Comparison of ENCODE assay signal across 8 cellular contexts in genomic region chr11:78188012-78188808, GRCh38. TPM values are rescaled to one million over a fixed set of nuclear protein-coding genes. Genes with fewer than 3 reads are reported as not detected.
A peak's percentile ranks its signal among the peaks of the same experiment; 100 is the strongest.
DNase-seq lines count a peak whose midpoint lies in the region; ATAC-seq and TF ChIP-seq lines count a peak whose summit lies in the region.

TSS of gene KCTD21 (minus strand) at chr11:78188626. CDS start at chr11:78174554, 14,072 bp downstream.

- H3K9me2 ChIP-seq in SK-N-SH, result no peaks in the 10 kb centered on the region

- H3K4me1 ChIP-seq in SK-N-SH (ENCODE audit: control insufficient read depth in 1 of 2, insufficient read depth in 2 of 2, low read depth in 1 of 2, low read length in 1 of 2), result peaks cover 21 to 32% of the 10 kb centered on the region in 2 experiments; a peak in 3 of 4 replicates

- CTCF ChIA-PET in GM10248 (lab: Yijun Ruan, JAX), result interaction anchor here (0.9 to 1.5 kb wide), 2 partner anchors 40 to 51 kb away, joined by 3 to 6 read pairs; no protein-coding TSS in a partner anchor
- CTCF ChIA-PET in SK-N-SH (lab: Yijun Ruan, JAX), result interaction anchor here (1.2 to 3.2 kb wide), 3 partner anchors 40 to 376 kb away, joined by 3 to 12 read pairs (median 3); partner anchors contain the start of gene ALG8

- TF ChIP-seq RAD21 in SK-N-SH (IDR thresholded peaks at IDR 0.05; ENCODE audit: low read length), result no peak

- H3K36me3 ChIP-seq in SK-N-SH (replicated peaks in 1 of 2; ENCODE audit: control insufficient read depth in 1 of 2, insufficient read depth in 2 of 2, low read length in 1 of 2), result peaks cover 0 to 17% of the 10 kb centered on the region in 2 experiments

- ATAC-seq in HG02610 (IDR thresholded peaks at IDR 0.05; ENCODE audit: unreplicated experiment), result peak; percentile 95

- peak within 1 kb of the TSS; percentile 80 to 82; a peak in 3 of 4 replicates for H3K27ac ChIP-seq in SK-N-SH (ENCODE audit: low read depth in 2 of 2, low read length in 1 of 2)

- peaks cover 83% of the 10 kb centered on the region for H3K79me2 ChIP-seq in SK-N-SH (ENCODE audit: insufficient read depth)

- H3K4me1 Mint-ChIP-seq in activated naive CD4-positive, alpha-beta T cell treated with anti-CD3 and anti-CD28 coated beads, Interleukin-2, amount 50 U/mL, for 24 hours, result peaks cover 55% of the 10 kb centered on the region

- H3K9ac ChIP-seq in SK-N-SH, result peak within 1 kb of the TSS; percentile 92

- DNase-seq in GM10248 (ENCODE audit: extremely low spot score) (peak; percentile 98), NCI-H1092 (lab: John Stamatoyannopoulos, UW) (peak; percentile 98), SK-N-SH (peak; percentile 98), globus pallidus (ENCODE audit: low spot score) (peak; percentile 97), nucleus accumbens (lab: John Stamatoyannopoulos, UW) (peak; percentile 65 to 98 (median 93)), superior temporal gyrus (ENCODE audit: extremely low spot score) (peak; percentile 97)

- H3K4me3 Mint-ChIP-seq in activated naive CD4-positive, alpha-beta T cell treated with anti-CD3 and anti-CD28 coated beads, Interleukin-2, amount 50 U/mL, for 24 hours, result peak within 1 kb of the TSS; percentile 99

- TF ChIP-seq CTCF in GM10248 (IDR thresholded peaks at IDR 0.05; ENCODE audit: control extremely low read depth, extremely low read depth, low read depth, missing control alignments), result no peak
- no peak for TF ChIP-seq CTCF in SK-N-SH (IDR thresholded peaks at IDR 0.05)

- H3F3A ChIP-seq in SK-N-SH (replicated peaks; ENCODE audit: insufficient read depth), result peaks cover 5% of the 10 kb centered on the region

- peaks cover 1% of the 10 kb centered on the region for H3K36me3 Mint-ChIP-seq in activated naive CD4-positive, alpha-beta T cell treated with anti-CD3 and anti-CD28 coated beads, Interleukin-2, amount 50 U/mL, for 24 hours

- peak within 1 kb of the TSS; percentile 86 for H3K4me2 ChIP-seq in SK-N-SH

- POLR2A ChIA-PET in GM10248 (lab: Yijun Ruan, JAX), result interaction anchor here (0.6 to 0.7 kb wide), 2 partner anchors 139 to 706 kb away, joined by 7 to 10 read pairs; no protein-coding TSS in a partner anchor
- POLR2A ChIA-PET in SK-N-SH (lab: Yijun Ruan, JAX), result interaction anchor here (0.6 to 1.9 kb wide), 9 partner anchors 18 to 387 kb away, joined by 3 to 13 read pairs (median 4); partner anchors contain the start of genes ALG8, GAB2 and NARS2

- H2AFZ ChIP-seq in SK-N-SH (ENCODE audit: low read depth), result peak within 1 kb of the TSS; percentile 78

- peak within 1 kb of the TSS; percentile 74 to 98 for H3K4me3 ChIP-seq in SK-N-SH (ENCODE audit: low read depth in 2 of 2, low read length in 1 of 2)

- peak within 1 kb of the TSS; percentile 98 for H3K27ac Mint-ChIP-seq in activated naive CD4-positive, alpha-beta T cell treated with anti-CD3 and anti-CD28 coated beads, Interleukin-2, amount 50 U/mL, for 24 hours

- no peaks in the 10 kb centered on the region for H3K9me3 Mint-ChIP-seq in activated naive CD4-positive, alpha-beta T cell treated with anti-CD3 and anti-CD28 coated beads, Interleukin-2, amount 50 U/mL, for 24 hours

- 0 out of 2 replicates have a peak, but pooled peaks cover 8% of the 10 kb centered on the region for H4K20me1 ChIP-seq in SK-N-SH (ENCODE audit: insufficient read depth)

- no peak for TF ChIP-seq EP300 in SK-N-SH (IDR thresholded peaks at IDR 0.05; ENCODE audit: borderline replicate concordance in 1 of 2, low read depth in 1 of 2, low read length in 1 of 2)

- under 1% methylated on average over 32 of the region's 58 CpGs for WGBS in SK-N-SH (ENCODE audit: low lambda C conversion rate)

- H3K9me3 ChIP-seq in SK-N-SH, result no peaks in the 10 kb centered on the region

- no peaks in the 10 kb centered on the region for H3K27me3 ChIP-seq in SK-N-SH (ENCODE audit: insufficient read depth)

- no peaks in the 10 kb centered on the region for H3K27me3 Mint-ChIP-seq in activated naive CD4-positive, alpha-beta T cell treated with anti-CD3 and anti-CD28 coated beads, Interleukin-2, amount 50 U/mL, for 24 hours

TF ChIP-seq in SK-N-SH, 30 proteins besides CTCF, POLR2A, EP300 and RAD21 (continues in another document):
- TF ChIP-seq, protein P1, sequence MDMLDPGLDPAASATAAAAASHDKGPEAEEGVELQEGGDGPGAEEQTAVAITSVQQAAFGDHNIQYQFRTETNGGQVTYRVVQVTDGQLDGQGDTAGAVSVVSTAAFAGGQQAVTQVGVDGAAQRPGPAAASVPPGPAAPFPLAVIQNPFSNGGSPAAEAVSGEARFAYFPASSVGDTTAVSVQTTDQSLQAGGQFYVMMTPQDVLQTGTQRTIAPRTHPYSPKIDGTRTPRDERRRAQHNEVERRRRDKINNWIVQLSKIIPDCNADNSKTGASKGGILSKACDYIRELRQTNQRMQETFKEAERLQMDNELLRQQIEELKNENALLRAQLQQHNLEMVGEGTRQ (IDR thresholded peaks at IDR 0.05; ENCODE audit: borderline replicate concordance, low read depth, low read length), result no peak
- TF ChIP-seq TAF1 (IDR thresholded peaks at IDR 0.05; ENCODE audit: borderline replicate concordance, low read depth, low read length), result peak; percentile 50
- peak; percentile 58; the same call in 1 of the 2 replicates for TF ChIP-seq POLR2AphosphoS5 (IDR thresholded peaks at IDR 0.05; ENCODE audit: low read depth, low read length)
- TF ChIP-seq, protein P2, sequence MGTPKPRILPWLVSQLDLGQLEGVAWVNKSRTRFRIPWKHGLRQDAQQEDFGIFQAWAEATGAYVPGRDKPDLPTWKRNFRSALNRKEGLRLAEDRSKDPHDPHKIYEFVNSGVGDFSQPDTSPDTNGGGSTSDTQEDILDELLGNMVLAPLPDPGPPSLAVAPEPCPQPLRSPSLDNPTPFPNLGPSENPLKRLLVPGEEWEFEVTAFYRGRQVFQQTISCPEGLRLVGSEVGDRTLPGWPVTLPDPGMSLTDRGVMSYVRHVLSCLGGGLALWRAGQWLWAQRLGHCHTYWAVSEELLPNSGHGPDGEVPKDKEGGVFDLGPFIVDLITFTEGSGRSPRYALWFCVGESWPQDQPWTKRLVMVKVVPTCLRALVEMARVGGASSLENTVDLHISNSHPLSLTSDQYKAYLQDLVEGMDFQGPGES (IDR thresholded peaks at IDR 0.05; ENCODE audit: low read depth, low read length), result no peak
- no peak for TF ChIP-seq YY1 (IDR thresholded peaks at IDR 0.05; ENCODE audit: low read depth)
- TF ChIP-seq RXRA (IDR thresholded peaks at IDR 0.05; ENCODE audit: borderline replicate concordance, low read depth), result no peak
- TF ChIP-seq SMC3 (IDR thresholded peaks at IDR 0.05; ENCODE audit: low read depth, low read length), result no peak
- TF ChIP-seq GABPA (IDR thresholded peaks at IDR 0.05; ENCODE audit: low read depth), result peak; percentile 37; the same call in 1 of the 2 replicates
- peak; percentile 42; the same call in 1 of the 2 replicates for TF ChIP-seq NRF1 (IDR thresholded peaks at IDR 0.05; ENCODE audit: low read depth, low read length)
- no peak for TF ChIP-seq RFX5 (IDR thresholded peaks at IDR 0.05; ENCODE audit: low read length)
- peak; percentile 20 for TF ChIP-seq MAX (IDR thresholded peaks at IDR 0.05; ENCODE audit: low read depth)
- TF ChIP-seq ELF1 (IDR thresholded peaks at IDR 0.05), result peak; percentile 57
- TF ChIP-seq CHD2 (IDR thresholded peaks at IDR 0.05; ENCODE audit: low read length, partially characterized antibody), result peak; percentile 46
- TF ChIP-seq MEF2A (IDR thresholded peaks at IDR 0.05; ENCODE audit: borderline replicate concordance, low read depth), result no peak
- TF ChIP-seq, protein P3, sequence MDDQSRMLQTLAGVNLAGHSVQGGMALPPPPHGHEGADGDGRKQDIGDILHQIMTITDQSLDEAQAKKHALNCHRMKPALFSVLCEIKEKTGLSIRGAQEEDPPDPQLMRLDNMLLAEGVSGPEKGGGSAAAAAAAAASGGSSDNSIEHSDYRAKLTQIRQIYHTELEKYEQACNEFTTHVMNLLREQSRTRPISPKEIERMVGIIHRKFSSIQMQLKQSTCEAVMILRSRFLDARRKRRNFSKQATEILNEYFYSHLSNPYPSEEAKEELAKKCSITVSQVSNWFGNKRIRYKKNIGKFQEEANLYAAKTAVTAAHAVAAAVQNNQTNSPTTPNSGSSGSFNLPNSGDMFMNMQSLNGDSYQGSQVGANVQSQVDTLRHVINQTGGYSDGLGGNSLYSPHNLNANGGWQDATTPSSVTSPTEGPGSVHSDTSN (IDR thresholded peaks at IDR 0.05), result no peak; the same call in 1 of the 2 replicates
- peak; percentile 67; the same call in 1 of the 2 replicates for TF ChIP-seq SIN3A (IDR thresholded peaks at IDR 0.05; ENCODE audit: borderline replicate concordance, low read depth, low read length)
- TF ChIP-seq EZH2phosphoT487 (IDR thresholded peaks at IDR 0.05; ENCODE audit: borderline replicate concordance, low read depth), result no peak
- TF ChIP-seq TCF12 (IDR thresholded peaks at IDR 0.05), result peak; percentile 17; the same call in 1 of the 2 replicates
- TF ChIP-seq FOXM1 (IDR thresholded peaks at IDR 0.05; ENCODE audit: low read depth), result no peak

RNA-seq across cellular contexts. Expression of gene KCTD21, which starts in this region (rescaled TPM):
- polyA plus RNA-seq in SK-N-SH (2012; rRNA removed), result 5.0 and 7.5 TPM in 2 replicates
- polyA plus RNA-seq in SK-N-SH (2012; cell fraction: cytosol; rRNA removed), result 4.9 and 5.3 TPM in 2 replicates
- 5.3 and 12.7 TPM in 2 replicates for polyA plus RNA-seq in SK-N-SH (2012; cell fraction: nucleus; rRNA removed)

Comparison
In these comparisons a context has a peak if more than half of its experiments do, and no peak if none do; other contexts are left out.
1. Peak in every context shown above with its lines: DNase-seq, ATAC-seq, H3K4me3 ChIP-seq and H3K27ac ChIP-seq.